Comparison of ENCODE assay signal across 27 cellular contexts in genomic region chr7:12812111-12812510, GRCh38.
"Had no signal": no experiment of that assay in that cellular context is flagged by ENCODE, and none has a peak within 500 bp of the region (broad histone marks: within the 10 kb centered on the region; RNA-seq: fewer than 3 reads in every experiment).

No MANE protein-coding gene starts in this region.

- H2AFZ ChIP-seq: neural progenitor cell, parathyroid adenoma had no signal

- H3K27me3 ChIP-seq: neural progenitor cell, ovary, right lobe of liver, sigmoid colon, stomach, thyroid gland, tibial nerve, upper lobe of left lung had no signal

- H3K27ac Mint-ChIP-seq: natural killer cell; nephron; neural progenitor cell; progenitor cell of endocrine pancreas; stimulated activated effector memory CD8-positive, alpha-beta T cell treated with anti-CD3 and anti-CD28 coated beads, Interleukin-12 subunit alpha, Interleukin-12 subunit beta, amount 100 ng/mL, for 72 hours; stimulated activated naive B cell treated with anti-CD40 and anti-IgM and Interleukin-4, amounts not matched to agents 10 μg/mL and 1 μg/mL and 100 μg/mL, for 72 hours; stimulated activated naive CD8-positive, alpha-beta T cell treated with anti-CD3 and anti-CD28 coated beads, Interleukin-15, Interleukin-2, amounts not matched to agents 100 ng/mL and 50 ng/mL, for 24 hours had no signal

- H3K9me3 ChIP-seq: ovary, psoas muscle, right lobe of liver, sigmoid colon, stomach, thoracic aorta, thyroid gland, tibial nerve, upper lobe of left lung had no signal

- H3K4me1 Mint-ChIP-seq: natural killer cell; nephron; stimulated activated effector memory CD8-positive, alpha-beta T cell treated with anti-CD3 and anti-CD28 coated beads, Interleukin-12 subunit alpha, Interleukin-12 subunit beta, amount 100 ng/mL, for 72 hours; stimulated activated naive B cell treated with anti-CD40 and anti-IgM and Interleukin-4, amounts not matched to agents 10 μg/mL and 1 μg/mL and 100 μg/mL, for 72 hours had no signal

- ATAC-seq: natural killer cell; psoas muscle; right cardiac atrium; right lobe of liver; stimulated activated effector memory CD8-positive, alpha-beta T cell treated with anti-CD3 and anti-CD28 coated beads, Interleukin-12 subunit alpha, Interleukin-12 subunit beta, amount 100 ng/mL, for 72 hours; stimulated activated naive B cell treated with anti-CD40 and anti-IgM and Interleukin-4, amounts not matched to agents 10 μg/mL and 1 μg/mL and 100 μg/mL, for 72 hours had no signal

- H3K36me3 ChIP-seq: neural progenitor cell, ovary, right lobe of liver, sigmoid colon, stomach, thoracic aorta, thyroid gland, tibial nerve, upper lobe of left lung had no signal

- H3K4me3 Mint-ChIP-seq: natural killer cell; nephron; neural progenitor cell; stimulated activated effector memory CD8-positive, alpha-beta T cell treated with anti-CD3 and anti-CD28 coated beads, Interleukin-12 subunit alpha, Interleukin-12 subunit beta, amount 100 ng/mL, for 72 hours; stimulated activated naive B cell treated with anti-CD40 and anti-IgM and Interleukin-4, amounts not matched to agents 10 μg/mL and 1 μg/mL and 100 μg/mL, for 72 hours; stimulated activated naive CD8-positive, alpha-beta T cell treated with anti-CD3 and anti-CD28 coated beads, Interleukin-15, Interleukin-2, amounts not matched to agents 100 ng/mL and 50 ng/mL, for 24 hours had no signal

- H3K27me3 Mint-ChIP-seq: progenitor cell of endocrine pancreas; stimulated activated naive CD8-positive, alpha-beta T cell treated with anti-CD3 and anti-CD28 coated beads, Interleukin-15, Interleukin-2, amounts not matched to agents 100 ng/mL and 50 ng/mL, for 24 hours had no signal

- H3K9ac ChIP-seq: neural progenitor cell, parathyroid adenoma had no signal

- H3K4me2 ChIP-seq: neural progenitor cell had no signal

- H3K79me2 ChIP-seq: parathyroid adenoma had no signal

- H3K4me3 ChIP-seq: neural progenitor cell, ovary, psoas muscle, right lobe of liver, sigmoid colon, stomach, thoracic aorta, thyroid gland, tibial nerve, upper lobe of left lung had no signal

- DNase-seq: natural killer cell; occipital lobe; ovary; posterior cingulate gyrus; psoas muscle; right cardiac atrium; right lobe of liver; sigmoid colon; small intestine; stimulated activated CD4-positive, alpha-beta T cell treated with anti-CD3 and anti-CD28 coated beads, Interleukin-15, amount 100 ng/mL, for 24 hours; stimulated activated CD4-positive, alpha-beta T cell treated with anti-CD3 and anti-CD28 coated beads, Interleukin-2, amount 100 ng/mL, for 24 hours; stimulated activated CD4-positive, alpha-beta T cell treated with anti-CD3 and anti-CD28 coated beads, Interleukin-2, amount 100 ng/mL, for 48 hours; stimulated activated CD4-positive, alpha-beta T cell treated with anti-CD3 and anti-CD28 coated beads, Interleukin-4, amount 100 ng/mL, for 24 hours; stimulated activated naive B cell treated with anti-CD40 and anti-IgM and Interleukin-4, amounts not matched to agents 10 μg/mL and 1 μg/mL and 100 μg/mL, for 72 hours; stimulated activated naive CD4-positive, alpha-beta T cell treated with Interleukin-2 at 50 U/mL for 16 hours; stomach; thyroid gland; trophoblast cell; upper lobe of left lung had no signal

- H3K27ac ChIP-seq: neural progenitor cell, ovary, parathyroid adenoma, psoas muscle, right lobe of liver, sigmoid colon, stomach, thoracic aorta, thyroid gland, tibial nerve, upper lobe of left lung had no signal

- H3K4me1 ChIP-seq: parathyroid adenoma, psoas muscle, right lobe of liver, sigmoid colon, stomach, thyroid gland, tibial nerve, upper lobe of left lung had no signal

- H3K9me3 Mint-ChIP-seq: natural killer cell had no signal

- H3K36me3 Mint-ChIP-seq: natural killer cell; neural progenitor cell; stimulated activated effector memory CD8-positive, alpha-beta T cell treated with anti-CD3 and anti-CD28 coated beads, Interleukin-12 subunit alpha, Interleukin-12 subunit beta, amount 100 ng/mL, for 72 hours; stimulated activated naive B cell treated with anti-CD40 and anti-IgM and Interleukin-4, amounts not matched to agents 10 μg/mL and 1 μg/mL and 100 μg/mL, for 72 hours had no signal
